ENCODE assay signal across 8 cellular contexts in genomic region chr22:38656256-38657148, GRCh38. TPM values are rescaled to one million over a fixed set of nuclear protein-coding genes. Genes with fewer than 3 reads are reported as not detected.
DNase-seq lines count a peak whose midpoint lies in the region; ATAC-seq and TF ChIP-seq lines count a peak whose summit lies in the region.

Gene CBY1 (plus strand): TSS chr22:38656638. CDS start chr22:38668055, 11,417 bp downstream.
Gene FAM227A (minus strand): TSS chr22:38656392. CDS start chr22:38650168, 6,224 bp downstream.

- no peaks in the 10 kb centered on the region for H3K9me3 Mint-ChIP-seq in activated T-cell treated with anti-CD3 and anti-CD28 coated beads, Interleukin-2, amount 50 U/mL, for 4 hours

- CTCF ChIA-PET in PC-9 (lab: Charles Lee), result interaction anchor here (0.6 kb wide), 1 partner anchor 1151 kb away, joined by 3 read pairs; no protein-coding TSS in a partner anchor

- WGBS in esophagus, 2 donors, result 0 to 1% methylated on average over 70 of the region's 70 CpGs

- H3K4me1 Mint-ChIP-seq in activated T-cell treated with anti-CD3 and anti-CD28 coated beads, Interleukin-2, amount 50 U/mL, for 4 hours (ENCODE audit: low read depth), result peaks cover 14% of the 10 kb centered on the region

- H3K27ac ChIP-seq in PC-9, result peak within 1 kb of the TSS; percentile 49
- H3K27ac ChIP-seq in esophagus (ENCODE audit: low read depth in 2 of 2, low read length in 1 of 2), result peak within 1 kb of the TSS; percentile 72 to 88
- peak within 1 kb of the TSS; percentile 85 to 90 for H3K27ac ChIP-seq in mucosa of rectum (ENCODE audit: low read depth in 2 of 2, low read length in 2 of 2)

- H3K9me2 ChIP-seq in PC-9 (ENCODE audit: insufficient read depth), result no peaks in the 10 kb centered on the region

- H3K79me2 ChIP-seq in PC-9 (ENCODE audit: low read depth), result peaks cover 24% of the 10 kb centered on the region

- peaks cover 24% of the 10 kb centered on the region; the same call in 1 of the 2 replicates for H3F3A ChIP-seq in PC-9 (ENCODE audit: insufficient read depth, low read depth)

- H2AFZ ChIP-seq in PC-9, result peak within 1 kb of the TSS; percentile 97

- POLR2A ChIA-PET in PC-9 (lab: Charles Lee; ENCODE audit: unreplicated experiment), result interaction anchor here (0.6 kb wide), 1 partner anchor 759 kb away, joined by 5 read pairs; no protein-coding TSS in a partner anchor

- no peaks in the 10 kb centered on the region for H3K27me3 Mint-ChIP-seq in activated T-cell treated with anti-CD3 and anti-CD28 coated beads, Interleukin-2, amount 50 U/mL, for 4 hours (ENCODE audit: low read depth)

- peak within 1 kb of the TSS; percentile 84 for H3K4me2 ChIP-seq in PC-9

- peak; percentile 63 for ATAC-seq in GM21619 (IDR thresholded peaks at IDR 0.05; ENCODE audit: unreplicated experiment)
- peak; percentile 92 for ATAC-seq in activated T-cell treated with anti-CD3 and anti-CD28 coated beads, Interleukin-2, amount 50 U/mL, for 4 hours

- H3K9me3 ChIP-seq in PC-9 (ENCODE audit: insufficient read depth, low read depth), result no peaks in the 10 kb centered on the region
- H3K9me3 ChIP-seq in esophagus (ENCODE audit: control insufficient read depth in 2 of 2, insufficient read depth in 1 of 2, low read depth in 1 of 2, low read length in 1 of 2), result no peaks in the 10 kb centered on the region
- H3K9me3 ChIP-seq in mucosa of rectum (ENCODE audit: control insufficient read depth in 2 of 2, low read length in 2 of 2), result no peaks in the 10 kb centered on the region

- BruUV-seq in PC-9 (replicated peaks; lab: Mats Ljungman, UMichigan), result TSS peak; percentile 76

- H3K4me1 ChIP-seq in PC-9 (replicated peaks; ENCODE audit: insufficient read depth), result peaks cover 13% of the 10 kb centered on the region; the same call in 1 of the 2 replicates
- peaks cover 2 to 6% of the 10 kb centered on the region in 2 donors for H3K4me1 ChIP-seq in esophagus (ENCODE audit: control insufficient read depth in 2 of 2, insufficient read depth in 2 of 2, low read length in 1 of 2)
- peaks cover 5 to 15% of the 10 kb centered on the region in 2 donors for H3K4me1 ChIP-seq in mucosa of rectum (ENCODE audit: control insufficient read depth in 2 of 2, insufficient read depth in 2 of 2, low read length in 2 of 2)

- H3K36me3 Mint-ChIP-seq in activated T-cell treated with anti-CD3 and anti-CD28 coated beads, Interleukin-2, amount 50 U/mL, for 4 hours (ENCODE audit: insufficient read depth), result no peaks in the 10 kb centered on the region

- H3K4me3 Mint-ChIP-seq in activated T-cell treated with anti-CD3 and anti-CD28 coated beads, Interleukin-2, amount 50 U/mL, for 4 hours, result peak within 1 kb of the TSS; percentile 92

- no peaks in the 10 kb centered on the region for H4K20me1 ChIP-seq in PC-9 (ENCODE audit: insufficient read depth)

- DNase-seq in DMS 273 treated with DMSO at 0.1 percent for 48 hours (lab: John Stamatoyannopoulos, UW) (peak; percentile 77), PC-9 (peak; percentile 84 to 94)
- peak; percentile 67 for DNase-seq in Jurkat, Clone E6-1 (ENCODE audit: low read depth, low spot score)
- peak; percentile 76 for DNase-seq in activated T-cell treated with anti-CD3 and anti-CD28 coated beads, Interleukin-2, amount 50 U/mL, for 4 hours
- DNase-seq in stimulated activated CD8-positive, alpha-beta memory T cell treated with anti-CD3 and anti-CD28 coated beads, Interleukin-4, amount 100 ng/mL, for 24 hours (ENCODE audit: low read depth), result peak; percentile 82

- peak within 1 kb of the TSS; percentile 89 for H3K4me3 ChIP-seq in Jurkat, Clone E6-1 (ENCODE audit: low read length)
- H3K4me3 ChIP-seq in PC-9 (peak within 1 kb of the TSS; percentile 80), esophagus (ENCODE audit: low read depth in 1 of 2, low read length in 2 of 2) (peak within 1 kb of the TSS; percentile 77 to 91), mucosa of rectum (ENCODE audit: low read length in 2 of 2) (peak within 1 kb of the TSS; percentile 72 to 96)

- H3K27me3 ChIP-seq in PC-9 (ENCODE audit: insufficient read depth, low read depth) (no peaks in the 10 kb centered on the region), esophagus (ENCODE audit: control insufficient read depth in 1 of 2, insufficient read depth in 2 of 2, low read length in 2 of 2) (no peaks in the 10 kb centered on the region), mucosa of rectum (ENCODE audit: control insufficient read depth in 2 of 2, insufficient read depth in 2 of 2, low read length in 2 of 2) (no peaks in the 10 kb centered on the region)

- no peak for TF ChIP-seq CTCF in PC-9 (conservative IDR thresholded peaks at IDR 0.05)

- peaks cover 2% of the 10 kb centered on the region; the same call in 1 of the 2 replicates for H3K36me3 ChIP-seq in PC-9 (ENCODE audit: low read depth)
- no peaks in the 10 kb centered on the region for H3K36me3 ChIP-seq in esophagus (ENCODE audit: control insufficient read depth in 2 of 2, insufficient read depth in 2 of 2, low read length in 1 of 2)
- peaks cover 0 to 3% of the 10 kb centered on the region in 2 donors for H3K36me3 ChIP-seq in mucosa of rectum (ENCODE audit: control insufficient read depth in 2 of 2, insufficient read depth in 2 of 2, low read length in 2 of 2)

- peak within 1 kb of the TSS; percentile 89 to 91 for H3K9ac ChIP-seq in mucosa of rectum (ENCODE audit: low read depth in 1 of 2, low read length in 2 of 2)

- intact Hi-C loops in PC-9 (cut with micrococcal nuclease; ENCODE audit: unreplicated experiment), result loop anchor here (10.0 kb wide), 1 partner anchor 152 kb away; the partner anchor contains the start of gene DDX17

RNA-seq across cellular contexts. Expression of gene CBY1, which starts in this region (rescaled TPM):
- 13.9 TPM for polyA plus RNA-seq in Jurkat, Clone E6-1 (2012; ENCODE audit: insufficient read depth, insufficient read length)
- 58.9 and 61.8 TPM in 2 replicates for total RNA-seq in PC-9 (2021)
- 1 to 10 TPM; 4.7 to 6.7 (median 4.9) TPM for total RNA-seq in activated T-cell treated with anti-CD3 and anti-CD28 coated beads, Interleukin-2, amount 50 U/mL, for 4 hours
- polyA plus RNA-seq in esophagus, result 10 to 100 TPM; 24.1 to 28.9 TPM

RNA-seq across cellular contexts. Expression of gene FAM227A, which starts in this region (rescaled TPM):
- 2.8 TPM for polyA plus RNA-seq in Jurkat, Clone E6-1 (2012; ENCODE audit: insufficient read depth, insufficient read length)
- 8.8 and 9.8 TPM in 2 replicates for total RNA-seq in PC-9 (2021)
- total RNA-seq in activated T-cell treated with anti-CD3 and anti-CD28 coated beads, Interleukin-2, amount 50 U/mL, for 4 hours, result under 1 TPM; 0.46 to 0.86 (median 0.53) TPM
- polyA plus RNA-seq in esophagus, result under 1 TPM; 0.06 to 0.86 TPM

Comparison
In these comparisons a context has a peak if more than half of its experiments do, and no peak if none do; other contexts are left out.
1. Peak in every context shown above with its lines: DNase-seq, ATAC-seq, H3K4me3 ChIP-seq and H3K27ac ChIP-seq.